Comparison of ENCODE assay signal across 12 cellular contexts in the genomic region with DNA sequence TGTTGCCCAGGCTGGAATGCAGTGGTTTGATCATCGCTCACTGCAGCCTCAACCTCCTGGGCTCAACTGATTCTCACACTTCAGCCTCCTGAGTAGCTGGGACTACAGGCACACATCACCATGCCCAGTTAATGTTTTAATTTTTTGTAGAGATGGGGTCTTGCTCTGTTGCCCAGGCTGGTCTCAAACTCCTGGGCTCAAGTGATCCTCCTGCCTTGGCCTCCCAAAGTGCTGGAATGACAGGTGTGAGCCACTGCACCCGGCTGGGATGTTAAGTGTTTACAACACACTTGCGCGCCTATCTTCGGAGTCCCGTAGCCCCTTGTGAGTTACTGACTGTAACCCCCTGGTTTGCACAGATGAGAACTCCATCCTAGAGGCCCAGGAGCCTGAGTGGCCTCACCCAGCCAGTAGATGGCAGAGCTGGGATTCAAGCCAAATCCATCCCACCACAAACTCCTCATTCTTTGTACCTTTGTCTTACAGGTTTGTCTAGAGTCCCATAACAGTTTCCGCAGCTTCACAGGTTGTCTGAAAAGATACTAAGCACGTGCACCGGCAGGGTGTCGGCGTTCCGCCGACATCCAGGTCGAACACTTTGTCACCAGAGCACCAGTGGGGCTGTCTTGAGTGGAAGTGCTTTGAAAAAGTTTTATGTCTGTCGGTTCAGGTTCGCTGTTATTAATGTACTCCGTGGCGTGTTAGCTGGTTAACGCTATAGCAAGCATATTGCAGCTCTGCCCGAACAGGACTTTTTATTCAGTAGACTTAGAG. TPM values are rescaled to one million over a fixed set of nuclear protein-coding genes. Genes with fewer than 3 reads are reported as not detected.
DNase-seq lines count a peak whose midpoint lies in the region; ATAC-seq, FAIRE-seq and TF ChIP-seq lines count a peak whose summit lies in the region.
"Had no signal": no experiment of that assay in that cellular context is flagged by ENCODE, and none has a peak within 500 bp of the region (broad histone marks: within the 10 kb centered on the region; RNA-seq: fewer than 3 reads in every experiment).

No MANE protein-coding gene starts in this region.

- no peaks in the 10 kb centered on the region for H3K36me3 ChIP-seq in bronchial epithelial cell (ENCODE audit: control insufficient read depth, insufficient read depth, low read length)

- intact Hi-C loops in Right ventricle myocardium superior (cut with DNase I) (no loop called here), left cardiac atrium (cut with DNase I) (no loop called here)

- H3K4me3 ChIP-seq in bronchial epithelial cell (ENCODE audit: low read depth, low read length), result no peak overlapping the region
- H3K4me3 ChIP-seq: mucosa of descending colon had no signal

- no peak for ATAC-seq in Right ventricle myocardium superior (ENCODE audit: poor library complexity)
- no peak for ATAC-seq in left cardiac atrium
- ATAC-seq: mucosa of descending colon had no signal

- FAIRE-seq in bronchial epithelial cell (lab: Jason Lieb, UNC), result no peak

- TF ChIP-seq CTCF in bronchial epithelial cell (IDR thresholded peaks at IDR 0.05; ENCODE audit: insufficient read depth, low read length, severe bottlenecking), result peak; percentile 18

- peak overlapping the region; percentile 58 for H3K27ac ChIP-seq in substantia nigra (ENCODE audit: low read depth, low read length, poor library complexity, severe bottlenecking)
- H3K27ac ChIP-seq: epithelial cell of prostate had no signal

- DNase-seq in Right ventricle myocardium superior, result peak; percentile 33
- DNase-seq in left cardiac atrium, result no peak
- DNase-seq in Kasumi-1 (lab: John Stamatoyannopoulos, UW), result peak; percentile 45 to 50
- DNase-seq in bronchial epithelial cell (ENCODE audit: low read depth), result peak; percentile 12
- no peak for DNase-seq in substantia nigra (lab: John Stamatoyannopoulos, UW)
- DNase-seq in NOMO-1 treated with DMSO at 0.1 percent for 48 hours (lab: John Stamatoyannopoulos, UW; ENCODE audit: unreplicated experiment), result no peak
- DNase-seq in cerebellum (ENCODE audit: low spot score), result no peak
- no peak for DNase-seq in cortex of kidney (lab: John Stamatoyannopoulos, UW)
- DNase-seq: activated T-cell treated with anti-CD3 and anti-CD28 coated beads, Interleukin-2, amount 50 U/mL, for 4 hours; DMS153; mucosa of descending colon had no signal

- no peaks in the 10 kb centered on the region for H3K27me3 ChIP-seq in bronchial epithelial cell (ENCODE audit: control insufficient read depth, insufficient read depth, low read length)

RNA-seq across cellular contexts. Expression of a gene that starts 14.7 kb away (rescaled TPM):
- total RNA-seq in Right ventricle myocardium superior (not detected), left cardiac atrium (not detected), bronchial epithelial cell (not detected in 2 replicates), cerebellum (0.91 TPM)

RNA-seq across cellular contexts. Expression of a gene that starts 22.3 kb away (rescaled TPM):
- 0.56 TPM for total RNA-seq in Right ventricle myocardium superior
- under 1 TPM; 0.39 to 0.56 TPM for total RNA-seq in left cardiac atrium
- 0.53 TPM in 1 of 2 replicates, not detected in the other for total RNA-seq in bronchial epithelial cell
- not detected for total RNA-seq in cerebellum

RNA-seq across cellular contexts. Expression of a gene that starts 24.3 kb away (rescaled TPM):
- total RNA-seq in Right ventricle myocardium superior (not detected), left cardiac atrium (1 to 10 TPM in 1 of 2 donors, under 1 TPM in 1; 0.41 to 7.6 TPM), bronchial epithelial cell (not detected in 2 replicates), cerebellum (not detected)
- total RNA-seq: mucosa of descending colon had no signal

RNA-seq across cellular contexts. Expression of a gene that starts 37.9 kb away (rescaled TPM):
- 141 TPM for total RNA-seq in Right ventricle myocardium superior
- total RNA-seq in left cardiac atrium, result 100 to 1,000 TPM; 130 to 147 TPM
- 60.8 and 67.3 TPM in 2 replicates for total RNA-seq in bronchial epithelial cell
- total RNA-seq in cerebellum, result 39.4 TPM

RNA-seq across cellular contexts. Expression of a gene that starts 41.0 kb away (rescaled TPM):
- not detected for total RNA-seq in Right ventricle myocardium superior
- not detected for total RNA-seq in left cardiac atrium
- total RNA-seq in bronchial epithelial cell, result not detected in 2 replicates
- total RNA-seq in cerebellum, result not detected
- total RNA-seq: activated T-cell treated with anti-CD3 and anti-CD28 coated beads, Interleukin-2, amount 50 U/mL, for 4 hours; mucosa of descending colon had no signal

Comparison
In these comparisons a context has a peak if more than half of its experiments do, and no peak if none do; other contexts are left out.
1. DNase-seq: peak in Right ventricle myocardium superior (single experiment), Kasumi-1 (2 of 2) and bronchial epithelial cell (single experiment); none in left cardiac atrium (single experiment), substantia nigra (0 of 49), NOMO-1 treated with DMSO at 0.1 percent for 48 hours (single experiment), cerebellum (single experiment) and cortex of kidney (single experiment).